Comparison of ENCODE assay signal across 8 cellular contexts in genomic region chr19:58279925-58280316, GRCh38. TPM values are rescaled to one million over a fixed set of nuclear protein-coding genes. Genes with fewer than 3 reads are reported as not detected.
DNase-seq lines count a peak whose midpoint lies in the region; ATAC-seq, FAIRE-seq and TF ChIP-seq lines count a peak whose summit lies in the region.

No MANE protein-coding gene starts in this region.

- no peak for TF ChIP-seq RAD21 in A549 (conservative IDR thresholded peaks at IDR 0.05 in 1 of 2, IDR thresholded peaks at IDR 0.05 in 1 of 2)
- no peak for TF ChIP-seq RAD21 in K562 (CRISPR knock-in tag; conservative IDR thresholded peaks at IDR 0.05 in 1 of 2, IDR thresholded peaks at IDR 0.05 in 1 of 2)

- no peaks in the 10 kb centered on the region for H4K20me1 ChIP-seq in K562 (replicated peaks; ENCODE audit: control insufficient read depth, insufficient read depth, low read length)

- BruUV-seq in K562 (replicated peaks; lab: Mats Ljungman, UMichigan), result no TSS peak

- no peak overlapping the region for H2AFZ ChIP-seq in K562 (ENCODE audit: low read depth, low read length)

- H3K4me2 ChIP-seq in A549 (peak overlapping the region; percentile 91), K562 (ENCODE audit: insufficient read depth, low read length) (peak overlapping the region; percentile 89)

- H3K9me3 ChIP-seq in A549 (peaks cover 85% of the 10 kb centered on the region), K562 (replicated peaks; ENCODE audit: control insufficient read depth, insufficient read depth, low read depth, low read length) (peaks cover 2% of the 10 kb centered on the region; the same call in 1 of the 2 replicates), mucosa of rectum (ENCODE audit: control insufficient read depth in 2 of 2, low read length in 2 of 2) (peaks cover 5 to 6% of the 10 kb centered on the region in 2 donors)

- in situ Hi-C loops in K562 (cut with MboI), result no loop called here

- CTCF ChIA-PET in A549 (lab: Yijun Ruan, JAX), result interaction anchor here (0.6 to 1.2 kb wide), 3 partner anchors 16 to 239 kb away, joined by 3 to 4 read pairs (median 3); no protein-coding TSS in a partner anchor
- CTCF ChIA-PET in K562 (lab: Yijun Ruan, JAX; ENCODE audit: low intra/inter-chr PET ratio), result no interaction called here

- H3K4me3 ChIP-seq in A549 (peak overlapping the region; percentile 85), HFF-Myc (replicated peaks; ENCODE audit: low read depth, low read length) (peak overlapping the region; percentile 86), K562 (peak overlapping the region; percentile 64), mucosa of rectum (ENCODE audit: low read length in 2 of 2) (peak overlapping the region; percentile 84 to 88)

- 91% methylated on average over 4 of the region's 4 CpGs for WGBS in A549 (ENCODE audit: missing lambda C conversion rate)
- 52% methylated on average over 4 of the region's 4 CpGs for WGBS in K562 (ENCODE audit: insufficient coverage, low coverage, missing lambda C conversion rate)

- ATAC-seq in A549 (no peak), K562 (no peak), HG03135 (IDR thresholded peaks at IDR 0.05; ENCODE audit: unreplicated experiment) (no peak), GM19324 (IDR thresholded peaks at IDR 0.05; ENCODE audit: low FRiP score, unreplicated experiment) (no peak)

- peaks cover 22% of the 10 kb centered on the region; the same call in 2 of the 3 replicates for H3K36me3 ChIP-seq in K562 (ENCODE audit: control insufficient read depth, insufficient read depth, low read length)
- H3K36me3 ChIP-seq in mucosa of rectum (ENCODE audit: control insufficient read depth in 2 of 2, insufficient read depth in 2 of 2, low read length in 2 of 2), result peaks cover 0 to 3% of the 10 kb centered on the region in 2 donors

- H3K4me1 ChIP-seq in A549, result no peaks in the 10 kb centered on the region
- peaks cover 10 to 19% of the 10 kb centered on the region in 2 experiments; a peak in 4 of 5 replicates for H3K4me1 ChIP-seq in K562 (replicated peaks in 1 of 2; ENCODE audit: control insufficient read depth in 2 of 2, insufficient read depth in 2 of 2, low read length in 2 of 2)
- H3K4me1 ChIP-seq in mucosa of rectum (ENCODE audit: control insufficient read depth in 2 of 2, insufficient read depth in 2 of 2, low read length in 2 of 2), result peaks cover 3 to 4% of the 10 kb centered on the region in 2 donors

- H3K27me3 ChIP-seq in K562 (ENCODE audit: control insufficient read depth in 2 of 2, insufficient read depth in 2 of 2, low read length in 2 of 2) (no peaks in the 10 kb centered on the region), mucosa of rectum (ENCODE audit: control insufficient read depth in 2 of 2, insufficient read depth in 2 of 2, low read length in 2 of 2) (no peaks in the 10 kb centered on the region)

- peak overlapping the region; percentile 74 to 93; a peak in 3 of 4 replicates for H3K9ac ChIP-seq in K562 (ENCODE audit: insufficient read depth in 1 of 2, low read depth in 2 of 2, low read length in 2 of 2)
- no peak overlapping the region for H3K9ac ChIP-seq in mucosa of rectum (ENCODE audit: low read depth in 1 of 2, low read length in 2 of 2)

- no peak for TF ChIP-seq EP300 in A549 (IDR thresholded peaks at IDR 0.05)
- no peak for TF ChIP-seq EP300 in K562 (IDR thresholded peaks at IDR 0.05; ENCODE audit: low read length)

- TF ChIP-seq CTCF in A549 (IDR thresholded peaks at IDR 0.05) (no peak), HFF-Myc (IDR thresholded peaks at IDR 0.05; ENCODE audit: low read depth, low read length, missing control alignments) (no peak), K562 (IDR thresholded peaks at IDR 0.05 in 2 of 3, conservative IDR thresholded peaks at IDR 0.05 in 1 of 3; ENCODE audit: insufficient read depth in 2 of 3, low read depth in 1 of 3, low read length in 3 of 3) (no peak)

- H3K9me1 ChIP-seq in K562 (ENCODE audit: control insufficient read depth, insufficient read depth, low read length), result no peaks in the 10 kb centered on the region

- peaks cover 69% of the 10 kb centered on the region for H3K79me2 ChIP-seq in K562 (ENCODE audit: control insufficient read depth, insufficient read depth, low read length)

- POLR2A ChIA-PET in A549 (lab: Yijun Ruan, JAX), result no interaction called here
- POLR2A ChIA-PET in K562 (lab: Yijun Ruan, JAX), result interaction anchor here (1.0 to 1.2 kb wide), 3 partner anchors 25 to 97 kb away, joined by 3 to 4 read pairs (median 4); partner anchors contain the start of genes ERVK3-1 and ZNF274

- DNase-seq in A549 (ENCODE audit: low read depth in 1 of 2, low spot score in 1 of 2) (no peak), HFF-Myc (ENCODE audit: extremely low read depth, low read depth) (no peak), K562 (ENCODE audit: extremely low read depth in 1 of 4, low spot score in 3 of 4) (no peak), NCI-H748 treated with DMSO at 0.1 percent for 48 hours (lab: John Stamatoyannopoulos, UW) (no peak), NK-92 (lab: John Stamatoyannopoulos, UW; ENCODE audit: unreplicated experiment) (no peak)

- FAIRE-seq in A549 (lab: Jason Lieb, UNC) (no peak), K562 (lab: Jason Lieb, UNC) (peak; percentile 56)

- H3K27ac ChIP-seq in A549, result no peak overlapping the region
- peak overlapping the region; percentile 2 for H3K27ac ChIP-seq in K562 (ENCODE audit: extremely low read depth, low read depth, low read length)
- H3K27ac ChIP-seq in mucosa of rectum (ENCODE audit: low read depth in 2 of 2, low read length in 2 of 2), result no peak overlapping the region

- TF ChIP-seq POLR2A in A549 (IDR thresholded peaks at IDR 0.05; ENCODE audit: low read length), result no peak
- no peak for TF ChIP-seq POLR2A in K562 (conservative IDR thresholded peaks at IDR 0.05)

- intact Hi-C loops in K562 (cut with micrococcal nuclease), result loop anchor here (5.0 kb wide), 1 partner anchor 127 kb away; the partner anchor contains the start of gene ZNF584

RNA-seq across cellular contexts. Expression of gene ZNF8, which starts 1.2 kb away (rescaled TPM):
- polyA plus RNA-seq in A549 (2011; rRNA removed) (4.0 and 5.6 TPM in 2 replicates), A549 (2017; fragmentation: RNase III; extraction: RNeasy Plus Mini Kit Qiagen cat#74134 plus additional on column Dnase treatment) (2.0 to 2.3 TPM (median 2.3 TPM) in 3 replicates), K562 (2011; rRNA removed) (4.7 and 6.4 TPM in 2 replicates), K562 (2014; fragmentation: Illumina TruSeq; extraction: Trizol) (3.1 and 3.2 TPM in 2 replicates), K562 (2014; fragmentation: Nextera tagmentation; extraction: Ambion mirVana) (1 to 10 TPM in 1 of 2 experiments, under 1 TPM in 1; 0.71 to 1.0 TPM), K562 (2014; rRNA removed) (3.7 and 3.8 TPM in 2 replicates)
- 1.2 and 1.8 TPM in 2 replicates for polyA plus RNA-seq in A549 (2012; cell fraction: cytosol; rRNA removed)
- 4.2 and 6.8 TPM in 2 replicates for polyA plus RNA-seq in A549 (2012; cell fraction: nucleus; rRNA removed)
- 15.5 and 16.9 TPM in 2 replicates for polyA minus RNA-seq in A549 (2011; rRNA and poly(A)+ RNA removed)
- total RNA-seq in K562 (2011; cell fraction: chromatin; rRNA removed; ENCODE audit: low replicate concordance), result 22.6 and 25.3 TPM in 2 replicates
- total RNA-seq in K562 (2011; cell fraction: nucleolus; rRNA removed), result 15.4 and 17.0 TPM in 2 replicates
- 21.6 and 29.5 TPM in 2 replicates for total RNA-seq in K562 (2011; cell fraction: nucleoplasm; rRNA removed)
- total RNA-seq in K562 (2014; rRNA removed) (5.4 and 6.4 TPM in 2 replicates), K562 (2014; rRNA removed; fragmentation: Illumina TruSeq; extraction: Trizol) (5.4 and 5.6 TPM in 2 replicates), K562 (2015; rRNA removed; fragmentation: Illumina TruSeq; extraction: Trizol) (5.6 and 5.8 TPM in 2 replicates), K562 (2021) (7.0 and 7.7 TPM in 2 replicates)
- 4.2 and 6.3 TPM in 2 replicates for polyA plus RNA-seq in K562 (2011; cell fraction: cytosol; rRNA removed)
- 12.4 and 13.1 TPM in 2 replicates for polyA plus RNA-seq in K562 (2011; cell fraction: nucleus; rRNA removed)
- 1.3 and 1.5 TPM in 2 replicates for polyA plus RNA-seq in K562 (2012)
- polyA minus RNA-seq in K562 (2011; rRNA and poly(A)+ RNA removed), result 10.6 and 11.6 TPM in 2 replicates
- polyA minus RNA-seq in K562 (2011; cell fraction: cytosol; rRNA and poly(A)+ RNA removed), result 7.4 and 9.4 TPM in 2 replicates
- 3.9 and 6.4 TPM in 2 replicates for polyA minus RNA-seq in K562 (2011; cell fraction: nucleus; rRNA and poly(A)+ RNA removed)

RNA-seq across cellular contexts. Expression of gene ERVK3-1, which starts 25.3 kb away (rescaled TPM):
- polyA plus RNA-seq in A549 (2011; rRNA removed), result 112 and 142 TPM in 2 replicates
- polyA plus RNA-seq in A549 (2012; cell fraction: cytosol; rRNA removed), result 68.7 and 76.9 TPM in 2 replicates
- 90.0 and 131 TPM in 2 replicates for polyA plus RNA-seq in A549 (2012; cell fraction: nucleus; rRNA removed)
- polyA plus RNA-seq in A549 (2017; fragmentation: RNase III; extraction: RNeasy Plus Mini Kit Qiagen cat#74134 plus additional on column Dnase treatment), result 104 to 126 TPM (median 109 TPM) in 3 replicates
- 53.7 and 56.4 TPM in 2 replicates for polyA minus RNA-seq in A549 (2011; rRNA and poly(A)+ RNA removed)
- total RNA-seq in K562 (2011; cell fraction: chromatin; rRNA removed; ENCODE audit: low replicate concordance), result 81.2 and 112 TPM in 2 replicates
- 58.4 and 68.7 TPM in 2 replicates for total RNA-seq in K562 (2011; cell fraction: nucleolus; rRNA removed)
- total RNA-seq in K562 (2011; cell fraction: nucleoplasm; rRNA removed), result 96.3 and 156 TPM in 2 replicates
- 114 and 130 TPM in 2 replicates for total RNA-seq in K562 (2014; rRNA removed)
- 111 and 114 TPM in 2 replicates for total RNA-seq in K562 (2014; rRNA removed; fragmentation: Illumina TruSeq; extraction: Trizol)
- total RNA-seq in K562 (2015; rRNA removed; fragmentation: Illumina TruSeq; extraction: Trizol), result 123 and 136 TPM in 2 replicates
- total RNA-seq in K562 (2021), result 84.5 and 90.3 TPM in 2 replicates
- 66.9 and 87.6 TPM in 2 replicates for polyA plus RNA-seq in K562 (2011; rRNA removed)
- polyA plus RNA-seq in K562 (2011; cell fraction: cytosol; rRNA removed), result 48.8 and 49.6 TPM in 2 replicates
- 180 and 251 TPM in 2 replicates for polyA plus RNA-seq in K562 (2011; cell fraction: nucleus; rRNA removed)
- 76.9 and 94.1 TPM in 2 replicates for polyA plus RNA-seq in K562 (2012)
- 136 and 153 TPM in 2 replicates for polyA plus RNA-seq in K562 (2014; fragmentation: Illumina TruSeq; extraction: Trizol)
- 100 to 1,000 TPM; 261 to 299 TPM for polyA plus RNA-seq in K562 (2014; fragmentation: Nextera tagmentation; extraction: Ambion mirVana)
- 109 and 119 TPM in 2 replicates for polyA plus RNA-seq in K562 (2014; rRNA removed)
- 61.6 and 69.6 TPM in 2 replicates for polyA minus RNA-seq in K562 (2011; rRNA and poly(A)+ RNA removed)
- polyA minus RNA-seq in K562 (2011; cell fraction: cytosol; rRNA and poly(A)+ RNA removed), result 21.6 and 23.1 TPM in 2 replicates
- 105 and 140 TPM in 2 replicates for polyA minus RNA-seq in K562 (2011; cell fraction: nucleus; rRNA and poly(A)+ RNA removed)

RNA-seq across cellular contexts. Expression of gene ZSCAN22, which starts 46.9 kb away (rescaled TPM):
- polyA plus RNA-seq in A549 (2011; rRNA removed) (4.4 and 5.3 TPM in 2 replicates), A549 (2017; fragmentation: RNase III; extraction: RNeasy Plus Mini Kit Qiagen cat#74134 plus additional on column Dnase treatment) (2.0 to 2.2 TPM (median 2.0 TPM) in 3 replicates), K562 (2011; rRNA removed) (4.8 and 5.7 TPM in 2 replicates), K562 (2014; fragmentation: Illumina TruSeq; extraction: Trizol) (3.0 and 3.2 TPM in 2 replicates), K562 (2014; fragmentation: Nextera tagmentation; extraction: Ambion mirVana) (1 to 10 TPM in 1 of 2 experiments, under 1 TPM in 1; 0.98 to 1.9 TPM), K562 (2014; rRNA removed) (2.5 and 2.7 TPM in 2 replicates)
- 2.1 and 2.5 TPM in 2 replicates for polyA plus RNA-seq in A549 (2012; cell fraction: cytosol; rRNA removed)
- polyA plus RNA-seq in A549 (2012; cell fraction: nucleus; rRNA removed), result 3.0 and 3.6 TPM in 2 replicates
- 12.4 and 12.9 TPM in 2 replicates for polyA minus RNA-seq in A549 (2011; rRNA and poly(A)+ RNA removed)
- total RNA-seq in K562 (2011; cell fraction: chromatin; rRNA removed; ENCODE audit: low replicate concordance), result 8.8 and 18.4 TPM in 2 replicates
- total RNA-seq in K562 (2011; cell fraction: nucleolus; rRNA removed), result 11.1 and 14.3 TPM in 2 replicates
- total RNA-seq in K562 (2011; cell fraction: nucleoplasm; rRNA removed), result 13.6 and 15.6 TPM in 2 replicates
- total RNA-seq in K562 (2014; rRNA removed) (2.6 and 3.0 TPM in 2 replicates), K562 (2014; rRNA removed; fragmentation: Illumina TruSeq; extraction: Trizol) (3.0 and 3.1 TPM in 2 replicates), K562 (2015; rRNA removed; fragmentation: Illumina TruSeq; extraction: Trizol) (4.0 and 4.1 TPM in 2 replicates), K562 (2021) (5.3 and 5.4 TPM in 2 replicates)
- 6.2 TPM in 2 replicates for polyA plus RNA-seq in K562 (2011; cell fraction: cytosol; rRNA removed)
- 5.1 and 5.3 TPM in 2 replicates for polyA plus RNA-seq in K562 (2011; cell fraction: nucleus; rRNA removed)
- polyA plus RNA-seq in K562 (2012), result 1.8 and 2.5 TPM in 2 replicates
- polyA minus RNA-seq in K562 (2011; rRNA and poly(A)+ RNA removed), result 8.5 and 10.1 TPM in 2 replicates
- 3.3 and 4.2 TPM in 2 replicates for polyA minus RNA-seq in K562 (2011; cell fraction: cytosol; rRNA and poly(A)+ RNA removed)
- 4.4 and 6.1 TPM in 2 replicates for polyA minus RNA-seq in K562 (2011; cell fraction: nucleus; rRNA and poly(A)+ RNA removed)

RNA-seq across cellular contexts. Expression of gene ZNF544, which starts 51.2 kb away (rescaled TPM):
- polyA plus RNA-seq in A549 (2011; rRNA removed), result 32.7 and 33.1 TPM in 2 replicates
- 28.1 and 28.7 TPM in 2 replicates for polyA plus RNA-seq in A549 (2012; cell fraction: cytosol; rRNA removed)
- 15.6 and 27.3 TPM in 2 replicates for polyA plus RNA-seq in A549 (2012; cell fraction: nucleus; rRNA removed)
- polyA plus RNA-seq in A549 (2017; fragmentation: RNase III; extraction: RNeasy Plus Mini Kit Qiagen cat#74134 plus additional on column Dnase treatment), result 22.5 to 30.6 TPM (median 23.7 TPM) in 3 replicates
- 30.1 and 30.2 TPM in 2 replicates for polyA minus RNA-seq in A549 (2011; rRNA and poly(A)+ RNA removed)
- total RNA-seq in K562 (2011; cell fraction: chromatin; rRNA removed; ENCODE audit: low replicate concordance), result 180 and 209 TPM in 2 replicates
- total RNA-seq in K562 (2011; cell fraction: nucleolus; rRNA removed), result 126 and 168 TPM in 2 replicates
- 185 and 198 TPM in 2 replicates for total RNA-seq in K562 (2011; cell fraction: nucleoplasm; rRNA removed)
- total RNA-seq in K562 (2014; rRNA removed), result 59.0 and 64.1 TPM in 2 replicates
- 51.3 and 53.5 TPM in 2 replicates for total RNA-seq in K562 (2014; rRNA removed; fragmentation: Illumina TruSeq; extraction: Trizol)
- total RNA-seq in K562 (2015; rRNA removed; fragmentation: Illumina TruSeq; extraction: Trizol), result 37.8 and 39.4 TPM in 2 replicates
- total RNA-seq in K562 (2021), result 37.5 and 43.6 TPM in 2 replicates
- 45.6 and 53.5 TPM in 2 replicates for polyA plus RNA-seq in K562 (2011; rRNA removed)
- polyA plus RNA-seq in K562 (2011; cell fraction: cytosol; rRNA removed), result 58.4 and 62.6 TPM in 2 replicates
- polyA plus RNA-seq in K562 (2011; cell fraction: nucleus; rRNA removed), result 46.0 and 65.8 TPM in 2 replicates
- 35.3 and 39.5 TPM in 2 replicates for polyA plus RNA-seq in K562 (2012)
- 32.3 and 39.3 TPM in 2 replicates for polyA plus RNA-seq in K562 (2014; fragmentation: Illumina TruSeq; extraction: Trizol)
- polyA plus RNA-seq in K562 (2014; fragmentation: Nextera tagmentation; extraction: Ambion mirVana), result 10 to 100 TPM; 23.6 to 28.6 TPM
- polyA plus RNA-seq in K562 (2014; rRNA removed), result 41.4 and 53.8 TPM in 2 replicates
- polyA minus RNA-seq in K562 (2011; rRNA and poly(A)+ RNA removed), result 51.3 and 61.6 TPM in 2 replicates
- 20.8 and 23.3 TPM in 2 replicates for polyA minus RNA-seq in K562 (2011; cell fraction: cytosol; rRNA and poly(A)+ RNA removed)
- polyA minus RNA-seq in K562 (2011; cell fraction: nucleus; rRNA and poly(A)+ RNA removed), result 45.1 and 54.5 TPM in 2 replicates

Comparison
In these comparisons a context has a peak if more than half of its experiments do, and no peak if none do; other contexts are left out.
1. H3K9ac ChIP-seq: peak in K562 (2 of 2); none in mucosa of rectum (0 of 2).
2. Peak in every context shown above with its lines, with median percentiles within 50 percentile points of each other: H3K4me3 ChIP-seq.